29 cellular contexts compared by ENCODE assay signal in the genomic region with DNA sequence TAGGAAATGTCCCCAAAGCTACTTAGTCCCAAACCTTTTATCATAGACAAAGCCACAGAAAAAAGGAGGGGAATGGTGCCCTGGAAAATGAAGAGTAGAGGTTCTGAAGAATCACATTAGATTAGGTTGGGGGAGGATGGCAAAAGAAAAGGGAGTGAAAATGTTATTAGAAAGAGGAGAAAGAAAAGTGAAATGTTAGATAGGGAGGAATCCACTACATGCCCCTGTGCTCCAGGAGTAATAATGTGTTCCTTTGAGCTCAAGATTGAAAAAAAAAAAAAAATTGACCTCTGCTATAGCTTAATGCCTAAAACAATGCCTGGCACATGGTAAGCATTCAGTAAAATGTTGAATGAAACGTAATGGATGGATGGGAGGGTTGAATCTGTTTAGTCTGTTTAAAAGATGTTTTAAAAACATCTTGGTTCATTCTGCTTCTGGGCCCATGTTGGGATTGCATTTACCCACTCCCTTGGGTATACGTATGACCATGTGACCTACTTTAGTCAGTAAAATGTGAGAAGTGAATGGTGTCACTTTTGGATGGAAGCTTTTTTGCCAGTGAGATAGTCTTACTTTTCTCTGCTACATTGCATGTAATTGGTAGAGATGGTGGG. TPM values are rescaled to one million over a fixed set of nuclear protein-coding genes. Genes with fewer than 3 reads are reported as not detected.
DNase-seq lines count a peak whose midpoint lies in the region; ATAC-seq and TF ChIP-seq lines count a peak whose summit lies in the region.
"Had no signal": no experiment of that assay in that cellular context is flagged by ENCODE, and none has a peak within 500 bp of the region (broad histone marks: within the 10 kb centered on the region; RNA-seq: fewer than 3 reads in every experiment).

No MANE protein-coding gene starts in this region.

- no peak for DNase-seq in WTC11 (ENCODE audit: low spot score)
- DNase-seq in OCI-M1 (lab: John Stamatoyannopoulos, UW): no peak
- DNase-seq in NCI-H226: no peak
- DNase-seq in NCI-H1092 (lab: John Stamatoyannopoulos, UW): no peak
- DNase-seq: activated CD4-positive, alpha-beta T cell treated with anti-CD3 and anti-CD28 coated beads for 4 hours; activated naive CD4-positive, alpha-beta T cell; activated T-cell treated with anti-CD3 and anti-CD28 coated beads, Interleukin-2, amount 50 U/mL, for 4 hours; amniotic stem cell; CD4-positive, alpha-beta T cell; colonic mucosa; effector memory CD8-positive, alpha-beta T cell; erythroblast; foreskin melanocyte; GM23248; NCI-H1092 treated with DMSO at 0.1 percent for 48 hours; NCI-H1930; NCI-H345; stimulated activated CD4-positive, alpha-beta T cell treated with anti-CD3 and anti-CD28 coated beads, Interleukin-4, amount 100 ng/mL, for 4 hours; stimulated activated naive B cell treated with anti-CD40 and anti-IgM and Interleukin-4, amounts not matched to agents 10 μg/mL and 1 μg/mL and 100 μg/mL, for 72 hours; T-helper 2 cell had no signal

- peaks cover 14 to 53% (median 37%) of the 10 kb centered on the region in 11 experiments for H3K36me3 ChIP-seq in BLaER1 treated with 17β-estradiol and CSF1 and Interleukin-3, amounts not matched to agents 10 nM and 100 nM
- H3K36me3 ChIP-seq in HEK293 (ENCODE audit: control insufficient read depth in 2 of 2, insufficient read depth in 1 of 2, low read length in 2 of 2): no peaks in the 10 kb centered on the region
- H3K36me3 ChIP-seq: breast epithelium, colonic mucosa, neutrophil had no signal

- H3K36me3 Mint-ChIP-seq in WTC11: peaks cover 12% of the 10 kb centered on the region
- peaks cover 36% of the 10 kb centered on the region for H3K36me3 Mint-ChIP-seq in nephron (ENCODE audit: low read depth)

- H3K27ac Mint-ChIP-seq in WTC11 (peak overlapping the region; percentile 38; the same call in 1 of the 2 replicates), nephron (peak overlapping the region; percentile 14 to 82 (median 66))
- H3K27ac Mint-ChIP-seq: stimulated activated naive B cell treated with anti-CD40 and anti-IgM and Interleukin-4, amounts not matched to agents 10 μg/mL and 1 μg/mL and 100 μg/mL, for 72 hours had no signal

- H3K27me3 ChIP-seq in BLaER1 treated with 17β-estradiol and CSF1 and Interleukin-3, amounts not matched to agents 10 nM and 100 nM: no peaks in the 10 kb centered on the region
- H3K27me3 ChIP-seq: breast epithelium, colonic mucosa, neutrophil, suprapubic skin had no signal

- peaks cover 11 to 27% (median 18%) of the 10 kb centered on the region in 11 experiments; a peak in 21 of 22 replicates for H3K9me3 ChIP-seq in BLaER1 treated with 17β-estradiol and CSF1 and Interleukin-3, amounts not matched to agents 10 nM and 100 nM (replicated peaks in 1 of 11)
- no peaks in the 10 kb centered on the region for H3K9me3 ChIP-seq in HEK293 (ENCODE audit: control insufficient read depth, insufficient read depth, low read depth, low read length)
- H3K9me3 ChIP-seq: colonic mucosa, neutrophil, suprapubic skin had no signal

- H3K4me1 Mint-ChIP-seq in WTC11 (peaks cover 68% of the 10 kb centered on the region), nephron (peaks cover 53% of the 10 kb centered on the region)

- no peak overlapping the region for H3K9ac ChIP-seq in BLaER1 treated with 17β-estradiol and CSF1 and Interleukin-3, amounts not matched to agents 10 nM and 100 nM
- H3K9ac ChIP-seq: GM23248 had no signal

- H3K9me3 Mint-ChIP-seq in WTC11: no peaks in the 10 kb centered on the region
- H3K9me3 Mint-ChIP-seq in nephron: peaks cover 18% of the 10 kb centered on the region
- H3K9me3 Mint-ChIP-seq: effector memory CD8-positive, alpha-beta T cell had no signal

- H3K27me3 Mint-ChIP-seq in WTC11 (ENCODE audit: low read depth) (no peaks in the 10 kb centered on the region), nephron (ENCODE audit: low read depth) (no peaks in the 10 kb centered on the region)
- H3K27me3 Mint-ChIP-seq: CD4-positive, alpha-beta T cell; effector memory CD8-positive, alpha-beta T cell; progenitor cell of endocrine pancreas; stimulated activated naive B cell treated with anti-CD40 and anti-IgM and Interleukin-4, amounts not matched to agents 10 μg/mL and 1 μg/mL and 100 μg/mL, for 72 hours had no signal

- no peak for ATAC-seq in WTC11
- ATAC-seq: activated T-cell treated with anti-CD3 and anti-CD28 coated beads, Interleukin-2, amount 50 U/mL, for 4 hours; effector memory CD8-positive, alpha-beta T cell; sciatic nerve; SK-N-SH treated with all-trans-retinoic acid at 6 μM for 48 hours; stimulated activated naive B cell treated with anti-CD40 and anti-IgM and Interleukin-4, amounts not matched to agents 10 μg/mL and 1 μg/mL and 100 μg/mL, for 72 hours had no signal

- H3K27ac ChIP-seq in BLaER1 treated with 17β-estradiol and CSF1 and Interleukin-3, amounts not matched to agents 10 nM and 100 nM: no peak overlapping the region
- no peak overlapping the region for H3K27ac ChIP-seq in HEK293 (ENCODE audit: extremely low read depth, low read depth, low read length)
- H3K27ac ChIP-seq: breast epithelium, GM23248, neutrophil, suprapubic skin had no signal

- H3K4me3 Mint-ChIP-seq in WTC11: no peak overlapping the region
- no peak overlapping the region for H3K4me3 Mint-ChIP-seq in nephron
- H3K4me3 Mint-ChIP-seq: activated T-cell treated with anti-CD3 and anti-CD28 coated beads, Interleukin-2, amount 50 U/mL, for 4 hours; CD4-positive, alpha-beta T cell; effector memory CD8-positive, alpha-beta T cell; stimulated activated naive B cell treated with anti-CD40 and anti-IgM and Interleukin-4, amounts not matched to agents 10 μg/mL and 1 μg/mL and 100 μg/mL, for 72 hours had no signal

- H4K20me1 ChIP-seq in BLaER1 treated with 17β-estradiol and CSF1 and Interleukin-3, amounts not matched to agents 10 nM and 100 nM: peaks cover 42 to 99% (median 89%) of the 10 kb centered on the region in 11 experiments; a peak in 19 of 22 replicates

- POLR2A ChIA-PET in HEK293 (lab: Yijun Ruan, JAX) (no interaction called here), WTC11 (lab: Charles Lee) (interaction anchor here (0.9 kb wide), 1 partner anchor 11 kb away, joined by 3 read pairs; no protein-coding TSS in a partner anchor)

- no peak for TF ChIP-seq CTCF in HEK293 (tag by site-specific recombination; IDR thresholded peaks at IDR 0.05)
- no peak for TF ChIP-seq CTCF in WTC11 (IDR thresholded peaks at IDR 0.05)
- TF ChIP-seq CTCF in nephron (IDR thresholded peaks at IDR 0.05; ENCODE audit: unreplicated experiment in 3 of 3): no peak

- peaks cover 38 to 84% (median 47%) of the 10 kb centered on the region in 10 experiments for H3K4me1 ChIP-seq in BLaER1 treated with 17β-estradiol and CSF1 and Interleukin-3, amounts not matched to agents 10 nM and 100 nM
- H3K4me1 ChIP-seq in HEK293 (ENCODE audit: control insufficient read depth, insufficient read depth, low read length): peaks cover 15% of the 10 kb centered on the region

- peak overlapping the region; percentile 6 to 55 (median 33); a peak in 18 of 22 replicates for H3K4me2 ChIP-seq in BLaER1 treated with 17β-estradiol and CSF1 and Interleukin-3, amounts not matched to agents 10 nM and 100 nM

- no peak overlapping the region for H3K4me3 ChIP-seq in BLaER1 treated with 17β-estradiol and CSF1 and Interleukin-3, amounts not matched to agents 10 nM and 100 nM
- H3K4me3 ChIP-seq in HEK293 (ENCODE audit: low read depth, low read length): no peak overlapping the region
- H3K4me3 ChIP-seq: breast epithelium, colonic mucosa, GM23248, suprapubic skin had no signal

- CTCF ChIA-PET in HEK293 (lab: Yijun Ruan, JAX): interaction anchor here (0.5 kb wide), 1 partner anchor 34 kb away, joined by 3 read pairs; no protein-coding TSS in a partner anchor
- CTCF ChIA-PET in WTC11 (lab: Charles Lee): interaction anchor here (0.6 to 1.3 kb wide), 2 partner anchors 41 to 66 kb away, joined by 3 read pairs; no protein-coding TSS in a partner anchor

TF ChIP-seq in HEK293, 187 proteins besides CTCF, POLR2A, EP300 and RAD21 (continues in another document):
- TF ChIP-seq WT1 (tag by site-specific recombination; IDR thresholded peaks at IDR 0.05): peak; percentile 94
- no peak for TF ChIP-seq ZNF670 (tag by site-specific recombination; IDR thresholded peaks at IDR 0.05; ENCODE audit: low read depth)
- no peak for TF ChIP-seq GLIS1 (tag by site-specific recombination; IDR thresholded peaks at IDR 0.05)
- 0 out of 2 replicates have a peak, but pooled peaks have one; percentile 19 for TF ChIP-seq ZBTB17 (tag by site-specific recombination; IDR thresholded peaks at IDR 0.05)
- TF ChIP-seq, protein P1, sequence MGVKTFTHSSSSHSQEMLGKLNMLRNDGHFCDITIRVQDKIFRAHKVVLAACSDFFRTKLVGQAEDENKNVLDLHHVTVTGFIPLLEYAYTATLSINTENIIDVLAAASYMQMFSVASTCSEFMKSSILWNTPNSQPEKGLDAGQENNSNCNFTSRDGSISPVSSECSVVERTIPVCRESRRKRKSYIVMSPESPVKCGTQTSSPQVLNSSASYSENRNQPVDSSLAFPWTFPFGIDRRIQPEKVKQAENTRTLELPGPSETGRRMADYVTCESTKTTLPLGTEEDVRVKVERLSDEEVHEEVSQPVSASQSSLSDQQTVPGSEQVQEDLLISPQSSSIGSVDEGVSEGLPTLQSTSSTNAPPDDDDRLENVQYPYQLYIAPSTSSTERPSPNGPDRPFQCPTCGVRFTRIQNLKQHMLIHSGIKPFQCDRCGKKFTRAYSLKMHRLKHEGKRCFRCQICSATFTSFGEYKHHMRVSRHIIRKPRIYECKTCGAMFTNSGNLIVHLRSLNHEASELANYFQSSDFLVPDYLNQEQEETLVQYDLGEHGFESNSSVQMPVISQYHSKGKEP (tag by site-specific recombination; IDR thresholded peaks at IDR 0.05): peak; percentile 35; the same call in 1 of the 2 replicates

TF ChIP-seq in WTC11, 78 proteins besides CTCF, POLR2A, EP300 and RAD21 (continues in another document):
- TF ChIP-seq ZNF423 (CRISPR knock-in tag; IDR thresholded peaks at IDR 0.05) (no peak), ZNF121 (CRISPR knock-in tag; IDR thresholded peaks at IDR 0.05) (no peak), TEAD1 (CRISPR knock-in tag; IDR thresholded peaks at IDR 0.05) (no peak), FOXP1 (CRISPR knock-in tag; IDR thresholded peaks at IDR 0.05; ENCODE audit: borderline replicate concordance) (no peak), ATF1 (CRISPR knock-in tag; IDR thresholded peaks at IDR 0.05) (no peak), ZNF396 (CRISPR knock-in tag; IDR thresholded peaks at IDR 0.05; ENCODE audit: borderline replicate concordance) (no peak)
- TF ChIP-seq, protein P2, sequence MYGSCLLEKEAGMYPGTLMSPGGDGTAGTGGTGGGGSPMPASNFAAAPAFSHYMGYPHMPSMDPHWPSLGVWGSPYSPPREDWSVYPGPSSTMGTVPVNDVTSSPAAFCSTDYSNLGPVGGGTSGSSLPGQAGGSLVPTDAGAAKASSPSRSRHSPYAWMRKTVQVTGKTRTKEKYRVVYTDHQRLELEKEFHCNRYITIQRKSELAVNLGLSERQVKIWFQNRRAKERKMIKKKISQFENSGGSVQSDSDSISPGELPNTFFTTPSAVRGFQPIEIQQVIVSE (CRISPR knock-in tag; IDR thresholded peaks at IDR 0.05; ENCODE audit: borderline replicate concordance): no peak
- TF ChIP-seq, protein P3, sequence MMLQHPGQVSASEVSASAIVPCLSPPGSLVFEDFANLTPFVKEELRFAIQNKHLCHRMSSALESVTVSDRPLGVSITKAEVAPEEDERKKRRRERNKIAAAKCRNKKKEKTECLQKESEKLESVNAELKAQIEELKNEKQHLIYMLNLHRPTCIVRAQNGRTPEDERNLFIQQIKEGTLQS (CRISPR knock-in tag; conservative IDR thresholded peaks at IDR 0.05): no peak

RNA-seq across cellular contexts. Expression of a gene that starts 19.0 kb away (rescaled TPM):
- total RNA-seq in WTC11 (2021): 82.2 to 95.1 TPM (median 83.2 TPM) in 3 replicates
